8 cellular contexts compared by ENCODE assay signal in genomic region chr6:37048851-37049734, GRCh38. TPM values are rescaled to one million over a fixed set of nuclear protein-coding genes. Genes with fewer than 3 reads are reported as not detected.
DNase-seq lines count a peak whose midpoint lies in the region; ATAC-seq and TF ChIP-seq lines count a peak whose summit lies in the region.

No MANE protein-coding gene starts in this region.

- ATAC-seq in GM18868 (IDR thresholded peaks at IDR 0.05; ENCODE audit: unreplicated experiment) = peak; percentile 65
- ATAC-seq in HG03354 (IDR thresholded peaks at IDR 0.05; ENCODE audit: poor library complexity, severe bottlenecking, unreplicated experiment) = peak; percentile 64

- TF ChIP-seq CTCF in osteocyte (IDR thresholded peaks at IDR 0.05) = no peak

- no peak overlapping the region for H3K4me3 Mint-ChIP-seq in osteocyte (ENCODE audit: unreplicated experiment)

- peak; percentile 78 for DNase-seq in activated CD4-positive, alpha-beta T cell treated with anti-CD3 and anti-CD28 coated beads for 48 hours
- peak; percentile 14 to 69 for DNase-seq in dermis microvascular lymphatic vessel endothelial cell (ENCODE audit: low read depth in 2 of 2)
- DNase-seq in osteocyte (ENCODE audit: extremely low spot score, unreplicated experiment) = no peak
- no peak for DNase-seq in C1 segment of cervical spinal cord (lab: John Stamatoyannopoulos, UW)
- no peak for DNase-seq in ureter (ENCODE audit: low spot score)
- DNase-seq in NCI-H524 treated with DMSO at 0.1 percent for 48 hours (lab: John Stamatoyannopoulos, UW) = no peak

- no peaks in the 10 kb centered on the region for H3K36me3 Mint-ChIP-seq in osteocyte (ENCODE audit: unreplicated experiment)

- H3K4me1 Mint-ChIP-seq in osteocyte (ENCODE audit: unreplicated experiment) = peaks cover 18% of the 10 kb centered on the region

- H3K27me3 Mint-ChIP-seq in osteocyte (ENCODE audit: unreplicated experiment) = no peaks in the 10 kb centered on the region

- H3K9me3 Mint-ChIP-seq in osteocyte (ENCODE audit: unreplicated experiment) = no peaks in the 10 kb centered on the region

- H3K27ac Mint-ChIP-seq in osteocyte (ENCODE audit: unreplicated experiment) = peak overlapping the region; percentile 33

RNA-seq across cellular contexts. Expression of gene FGD2, which starts 43.6 kb away (rescaled TPM):
- not detected in 2 replicates for total RNA-seq in dermis microvascular lymphatic vessel endothelial cell
- not detected in 2 replicates for total RNA-seq in osteocyte
- 32.0 TPM for total RNA-seq in ureter

Comparison
In these comparisons a context has a peak if more than half of its experiments do, and no peak if none do; other contexts are left out.
1. DNase-seq: peak in activated CD4-positive, alpha-beta T cell treated with anti-CD3 and anti-CD28 coated beads for 48 hours (single experiment) and dermis microvascular lymphatic vessel endothelial cell (2 of 2); none in osteocyte (single experiment), C1 segment of cervical spinal cord (0 of 14), ureter (single experiment) and NCI-H524 treated with DMSO at 0.1 percent for 48 hours (single experiment).
2. RNA of gene FGD2, which starts 43.6 kb away (total RNA-seq): 32.0 TPM in ureter (single experiment); not detected in dermis microvascular lymphatic vessel endothelial cell and not detected in osteocyte; every median in the first group is over 10 times any median in the second.